16 cellular contexts compared by ENCODE assay signal in the genomic region with DNA sequence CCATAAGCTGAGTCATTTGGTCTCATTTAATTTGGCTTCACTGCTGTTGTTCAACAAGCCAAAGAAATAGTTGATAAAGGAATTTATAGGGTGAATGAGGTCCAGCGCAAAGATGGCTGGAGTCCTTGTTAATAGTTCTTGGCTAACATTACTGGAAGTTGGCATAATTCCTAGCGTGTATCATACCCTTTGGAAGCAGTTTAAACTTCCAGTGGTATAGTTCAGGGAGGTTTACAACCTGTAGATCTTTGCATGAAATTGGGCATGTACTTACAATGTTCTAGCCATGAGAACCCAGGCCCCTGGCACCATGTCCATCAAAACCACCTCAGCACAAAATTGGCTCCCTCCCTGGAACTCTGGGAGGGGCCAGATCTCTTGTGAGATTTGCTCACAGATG.
DNase-seq lines count a peak whose midpoint lies in the region; ATAC-seq and TF ChIP-seq lines count a peak whose summit lies in the region.
"Had no signal": no experiment of that assay in that cellular context is flagged by ENCODE, and none has a peak within 500 bp of the region (broad histone marks: within the 10 kb centered on the region; RNA-seq: fewer than 3 reads in every experiment).

No MANE protein-coding gene starts in this region.

- no peak for ATAC-seq in HG03097 (IDR thresholded peaks at IDR 0.05; ENCODE audit: low FRiP score, unreplicated experiment)
- ATAC-seq: GM12878, HCT116 had no signal

- H3K27ac ChIP-seq in prostate gland (no peak overlapping the region), A673 (ENCODE audit: low read depth, low read length, poor library complexity, severe bottlenecking) (no peak overlapping the region)
- H3K27ac ChIP-seq: BLaER1 had no signal

- H3K9me3 ChIP-seq in prostate gland, result no peaks in the 10 kb centered on the region
- no peaks in the 10 kb centered on the region for H3K9me3 ChIP-seq in A673 (ENCODE audit: low read depth, low read length, poor library complexity, severe bottlenecking)
- H3K9me3 ChIP-seq: BLaER1 had no signal

- intact Hi-C loops in prostate gland (cut with DNase I), result no loop called here
- intact Hi-C loops in A673 (cut with micrococcal nuclease; ENCODE audit: unreplicated experiment), result no loop called here

- H3K4me3 ChIP-seq in prostate gland (no peak overlapping the region), A673 (ENCODE audit: low read depth, low read length, poor library complexity, severe bottlenecking) (no peak overlapping the region)
- H3K4me3 ChIP-seq: BLaER1, GM12878 had no signal

- TF ChIP-seq POLR2A in prostate gland (IDR thresholded peaks at IDR 0.05), result no peak

- BruUV-seq in A673 (replicated peaks; lab: Mats Ljungman, UMichigan), result no TSS peak

- WGBS in prostate gland, result 26% methylated on average over 2 of the region's 2 CpGs

- no peaks in the 10 kb centered on the region for H3K27me3 ChIP-seq in prostate gland (replicated peaks; ENCODE audit: insufficient read depth)
- H3K27me3 ChIP-seq in A673 (replicated peaks; ENCODE audit: insufficient read depth, low read depth, low read length, poor library complexity), result no peaks in the 10 kb centered on the region
- H3K27me3 ChIP-seq: BLaER1 had no signal

- POLR2A ChIA-PET in A673 (lab: Charles Lee; ENCODE audit: low non-redundant PET), result no interaction called here

- peak; percentile 46 for DNase-seq in M059J (ENCODE audit: low read depth)
- peak; percentile 26 for DNase-seq in astrocyte of the hippocampus (ENCODE audit: low read depth, low spot score)
- DNase-seq in prostate gland (ENCODE audit: low spot score), result peak; percentile 55
- no peak for DNase-seq in A673 (ENCODE audit: low spot score)
- no peak for DNase-seq in NCI-H1092 (lab: John Stamatoyannopoulos, UW)
- DNase-seq: CD4-positive, alpha-beta T cell; CD8-positive, alpha-beta memory T cell; DMS 273 treated with DMSO at 0.1 percent for 48 hours; DMS79; EL; GDM1; H9 had no signal

- no peak for TF ChIP-seq CTCF in prostate gland (IDR thresholded peaks at IDR 0.05)
- no peak for TF ChIP-seq CTCF in A673 (conservative IDR thresholded peaks at IDR 0.05; ENCODE audit: low read depth, low read length)

- CTCF ChIA-PET in A673 (lab: Charles Lee), result no interaction called here

- no peaks in the 10 kb centered on the region for H3K4me1 ChIP-seq in prostate gland (replicated peaks)
- no peaks in the 10 kb centered on the region for H3K4me1 ChIP-seq in A673 (ENCODE audit: insufficient read depth, low read length, poor library complexity, severe bottlenecking)

- no peaks in the 10 kb centered on the region for H3K36me3 ChIP-seq in prostate gland
- H3K36me3 ChIP-seq in A673 (ENCODE audit: insufficient read depth, low read length, poor library complexity, severe bottlenecking), result no peaks in the 10 kb centered on the region
- H3K36me3 ChIP-seq: BLaER1 had no signal

Comparison
In these comparisons a context has a peak if more than half of its experiments do, and no peak if none do; other contexts are left out.
1. DNase-seq: peak in M059J (single experiment), astrocyte of the hippocampus (single experiment) and prostate gland (single experiment); none in A673 (single experiment) and NCI-H1092 (single experiment).